ENCODE assay signal across 17 cellular contexts in genomic region chr10:99595770-99596465, GRCh38. TPM values are rescaled to one million over a fixed set of nuclear protein-coding genes. Genes with fewer than 3 reads are reported as not detected.
DNase-seq lines count a peak whose midpoint lies in the region; ATAC-seq, FAIRE-seq and TF ChIP-seq lines count a peak whose summit lies in the region.
"Had no signal": no experiment of that assay in that cellular context is flagged by ENCODE, and none has a peak within 500 bp of the region (broad histone marks: within the 10 kb centered on the region; RNA-seq: fewer than 3 reads in every experiment).

No MANE protein-coding gene starts in this region.

- no peak overlapping the region for H3K4ac ChIP-seq in mesenchymal stem cell (ENCODE audit: low read depth in 1 of 2, low read length in 2 of 2)

- no peak overlapping the region for H3K23ac ChIP-seq in mesenchymal stem cell (ENCODE audit: low read length in 2 of 2)

- H2BK5ac ChIP-seq in mesenchymal stem cell (ENCODE audit: low read depth, low read length, poor library complexity, severe bottlenecking) = no peak overlapping the region

- H4K8ac ChIP-seq in mesenchymal stem cell (ENCODE audit: low read length) = no peak overlapping the region

- WGBS in K562 (ENCODE audit: insufficient coverage, low coverage, missing lambda C conversion rate) = 12% methylated on average over 5 of the region's 6 CpGs
- WGBS in mesenchymal stem cell = 67% methylated on average over 3 of the region's 6 CpGs
- WGBS in transverse colon (ENCODE audit: low coverage in 1 of 2), 2 donors = 24 to 64% methylated on average over 2 to 6 of the region's 6 CpGs

- DNase-seq in HT1080 (ENCODE audit: low read depth) (peak; percentile 6), K562 (ENCODE audit: extremely low read depth in 1 of 4, low spot score in 3 of 4) (peak in 1 of 4 experiments; percentile 10), mesenchymal stem cell (peak; percentile 64), transverse colon (peak; percentile 44), globus pallidus (ENCODE audit: low spot score) (no peak)
- DNase-seq: activated naive CD8-positive, alpha-beta T cell treated with anti-CD3 and anti-CD28 coated beads, Interleukin-2, amount 10 ng/mL, durations not matched to agents 7 days and 5 days; cortex of kidney; foreskin melanocyte; left ventricle myocardium inferior; NCI-H1048; NCI-H524 treated with DMSO at 0.1 percent for 48 hours; stimulated activated CD4-positive, alpha-beta T cell treated with anti-CD3 and anti-CD28 coated beads, Interleukin-4, amount 100 ng/mL, for 1 hour had no signal

- H3K79me1 ChIP-seq in mesenchymal stem cell (replicated peaks; ENCODE audit: low read length, poor library complexity, severe bottlenecking) = no peaks in the 10 kb centered on the region

- no peak overlapping the region for H3K27ac ChIP-seq in K562 (ENCODE audit: extremely low read depth, low read depth, low read length)
- no peak overlapping the region for H3K27ac ChIP-seq in mesenchymal stem cell (ENCODE audit: low read length, poor library complexity, severe bottlenecking)
- peak overlapping the region; percentile 63 to 81 (median 70) for H3K27ac ChIP-seq in transverse colon
- H3K27ac ChIP-seq: left ventricle myocardium inferior had no signal

- no peaks in the 10 kb centered on the region for H3K9me1 ChIP-seq in K562 (ENCODE audit: control insufficient read depth, insufficient read depth, low read length)

- no peak for TF ChIP-seq POLR2A in K562 (conservative IDR thresholded peaks at IDR 0.05)
- no peak for TF ChIP-seq POLR2A in transverse colon (IDR thresholded peaks at IDR 0.05)

- no peak for TF ChIP-seq CTCF in K562 (IDR thresholded peaks at IDR 0.05 in 2 of 3, conservative IDR thresholded peaks at IDR 0.05 in 1 of 3; ENCODE audit: insufficient read depth in 2 of 3, low read depth in 1 of 3, low read length in 3 of 3)
- no peak for TF ChIP-seq CTCF in transverse colon (IDR thresholded peaks at IDR 0.05)

- no peaks in the 10 kb centered on the region; a peak in 1 of 5 replicates for H3K4me1 ChIP-seq in K562 (replicated peaks in 1 of 2; ENCODE audit: control insufficient read depth in 2 of 2, insufficient read depth in 2 of 2, low read length in 2 of 2)
- no peaks in the 10 kb centered on the region for H3K4me1 ChIP-seq in mesenchymal stem cell (ENCODE audit: control insufficient read depth, insufficient read depth, low read depth, low read length)
- H3K4me1 ChIP-seq in transverse colon = peaks cover 5 to 40% (median 20%) of the 10 kb centered on the region in 4 donors
- H3K4me1 ChIP-seq: left ventricle myocardium inferior had no signal

- H3K36me3 ChIP-seq in K562 (ENCODE audit: control insufficient read depth, insufficient read depth, low read length) (no peaks in the 10 kb centered on the region), mesenchymal stem cell (ENCODE audit: control insufficient read depth in 1 of 2, insufficient read depth in 2 of 2, low read depth in 1 of 2, low read length in 2 of 2) (no peaks in the 10 kb centered on the region), transverse colon (no peaks in the 10 kb centered on the region)
- H3K36me3 ChIP-seq: left ventricle myocardium inferior had no signal

- H2BK12ac ChIP-seq in mesenchymal stem cell (ENCODE audit: low read length in 2 of 2) = no peak overlapping the region

- H2BK15ac ChIP-seq in mesenchymal stem cell (ENCODE audit: low read depth, poor library complexity, severe bottlenecking) = no peak overlapping the region

- no peak overlapping the region for H3K4me2 ChIP-seq in K562 (ENCODE audit: insufficient read depth, low read length)
- no peak overlapping the region for H3K4me2 ChIP-seq in mesenchymal stem cell (ENCODE audit: low read length, poor library complexity, severe bottlenecking)

- no peaks in the 10 kb centered on the region for H3K9me3 ChIP-seq in K562 (replicated peaks; ENCODE audit: control insufficient read depth, insufficient read depth, low read depth, low read length)
- H3K9me3 ChIP-seq in mesenchymal stem cell (ENCODE audit: control insufficient read depth, low read length) = no peaks in the 10 kb centered on the region
- H3K9me3 ChIP-seq in transverse colon = no peaks in the 10 kb centered on the region
- H3K9me3 ChIP-seq: left ventricle myocardium inferior had no signal

- no peak overlapping the region for H3K9ac ChIP-seq in K562 (ENCODE audit: insufficient read depth in 1 of 2, low read depth in 2 of 2, low read length in 2 of 2)
- no peak overlapping the region for H3K9ac ChIP-seq in mesenchymal stem cell (ENCODE audit: low read length)

- no peak overlapping the region for H3K14ac ChIP-seq in mesenchymal stem cell (ENCODE audit: low read length in 2 of 2)

- in situ Hi-C loops in K562 (cut with MboI) = no loop called here
- in situ Hi-C loops in transverse colon (cut with MboI; ENCODE audit: low pct_ligation_motif_present in 1 of 4, low pct_unique_long_range_greater_than_20kb in 1 of 4, low sequenced_read_pairs in 3 of 4) = no loop called here

- H2AK5ac ChIP-seq in mesenchymal stem cell (ENCODE audit: low read length, severe bottlenecking) = no peak overlapping the region

- H3K79me2 ChIP-seq in K562 (ENCODE audit: control insufficient read depth, insufficient read depth, low read length) = no peaks in the 10 kb centered on the region

- no peak for FAIRE-seq in K562 (lab: Jason Lieb, UNC)
- FAIRE-seq: endothelial cell of umbilical vein, GM12892 had no signal

- peak overlapping the region; percentile 18 to 29 for H3K18ac ChIP-seq in mesenchymal stem cell (ENCODE audit: low read depth in 1 of 2, low read length in 2 of 2)

- no peak overlapping the region for H3K4me3 ChIP-seq in K562
- H3K4me3 ChIP-seq in mesenchymal stem cell (ENCODE audit: insufficient read depth in 1 of 2, low read depth in 1 of 2, low read length in 2 of 2) = no peak overlapping the region
- H3K4me3 ChIP-seq in transverse colon = no peak overlapping the region
- H3K4me3 ChIP-seq: left ventricle myocardium inferior had no signal

- TF ChIP-seq EP300 in K562 (IDR thresholded peaks at IDR 0.05; ENCODE audit: low read length) (no peak), transverse colon (IDR thresholded peaks at IDR 0.05; ENCODE audit: low read depth) (no peak)

- no peaks in the 10 kb centered on the region; the same call in 1 of the 2 replicates for H4K20me1 ChIP-seq in K562 (replicated peaks; ENCODE audit: control insufficient read depth, insufficient read depth, low read length)

- POLR2A ChIA-PET in K562 (lab: Yijun Ruan, JAX) = interaction anchor here (1.2 kb wide), 1 partner anchor 20 kb away, joined by 3 read pairs; no protein-coding TSS in a partner anchor

- intact Hi-C loops in K562 (cut with micrococcal nuclease) (no loop called here), transverse colon (cut with DNase I; ENCODE audit: low total_unique reads) (no loop called here)

- no peak overlapping the region for H2AFZ ChIP-seq in K562 (ENCODE audit: low read depth, low read length)
- no peak overlapping the region for H2AFZ ChIP-seq in mesenchymal stem cell (ENCODE audit: low read depth, low read length)

- CTCF ChIA-PET in K562 (lab: Yijun Ruan, JAX; ENCODE audit: low intra/inter-chr PET ratio) = no interaction called here

- ATAC-seq in K562 (peak; percentile 65), GM19324 (IDR thresholded peaks at IDR 0.05; ENCODE audit: low FRiP score, unreplicated experiment) (no peak), GM18868 (IDR thresholded peaks at IDR 0.05; ENCODE audit: unreplicated experiment) (no peak)
- ATAC-seq: activated T-helper 17 cell treated with anti-CD3 and anti-CD28 coated beads, Interleukin-2, amount 50 U/mL, for 72 hours had no signal

- H3K27me3 ChIP-seq in K562 (ENCODE audit: control insufficient read depth in 2 of 2, insufficient read depth in 2 of 2, low read length in 2 of 2) (peaks cover 2 to 21% of the 10 kb centered on the region in 2 experiments; a peak in 3 of 5 replicates), mesenchymal stem cell (ENCODE audit: control insufficient read depth in 1 of 2, insufficient read depth in 1 of 2, low read length in 2 of 2) (peaks cover 8 to 19% of the 10 kb centered on the region in 2 experiments), transverse colon (no peaks in the 10 kb centered on the region)

- no peak overlapping the region for H4K91ac ChIP-seq in mesenchymal stem cell (ENCODE audit: low read length)

- BruUV-seq in K562 (replicated peaks; lab: Mats Ljungman, UMichigan) = no TSS peak

- no peak for TF ChIP-seq RAD21 in K562 (CRISPR knock-in tag; conservative IDR thresholded peaks at IDR 0.05 in 1 of 2, IDR thresholded peaks at IDR 0.05 in 1 of 2)

- H2BK120ac ChIP-seq in mesenchymal stem cell (ENCODE audit: low read depth, low read length) = no peak overlapping the region

TF ChIP-seq in K562, 482 proteins besides CTCF, POLR2A, EP300 and RAD21 (continues in another document):
- TF ChIP-seq CEBPG (CRISPR knock-in tag; IDR thresholded peaks at IDR 0.05) (no peak), CEBPG (tag; conservative IDR thresholded peaks at IDR 0.05 in 1 of 2, IDR thresholded peaks at IDR 0.05 in 1 of 2) (no peak), MECOM (CRISPR knock-in tag; IDR thresholded peaks at IDR 0.05) (no peak)

RNA-seq across cellular contexts. Expression of gene SLC25A28, which starts 24.3 kb away (rescaled TPM):
- 15.0 and 19.2 TPM in 2 replicates for total RNA-seq in HT1080 (2014; rRNA removed; shearing (Covaris generic))
- 12.1 and 13.1 TPM in 2 replicates for polyA plus RNA-seq in HT1080 (2015; cell fraction: cytosol; rRNA removed)
- polyA plus RNA-seq in HT1080 (2015; cell fraction: nucleus; rRNA removed) = 69.0 and 72.8 TPM in 2 replicates
- total RNA-seq in K562 (2011; cell fraction: chromatin; rRNA removed; ENCODE audit: low replicate concordance) = 53.7 and 100 TPM in 2 replicates
- 70.0 and 70.9 TPM in 2 replicates for total RNA-seq in K562 (2011; cell fraction: nucleolus; rRNA removed)
- 66.4 and 69.9 TPM in 2 replicates for total RNA-seq in K562 (2011; cell fraction: nucleoplasm; rRNA removed)
- total RNA-seq in K562 (2014; rRNA removed) (6.2 and 12.7 TPM in 2 replicates), K562 (2014; rRNA removed; fragmentation: Illumina TruSeq; extraction: Trizol) (13.6 and 15.1 TPM in 2 replicates), K562 (2015; rRNA removed; fragmentation: Illumina TruSeq; extraction: Trizol) (15.3 and 18.8 TPM in 2 replicates), K562 (2021) (18.5 and 20.3 TPM in 2 replicates), transverse colon (10 to 100 TPM; 22.1 to 36.2 (median 30.1) TPM)
- polyA plus RNA-seq in K562 (2011; rRNA removed) (31.5 and 41.3 TPM in 2 replicates), K562 (2014; fragmentation: Illumina TruSeq; extraction: Trizol) (25.9 and 32.3 TPM in 2 replicates), K562 (2014; fragmentation: Nextera tagmentation; extraction: Ambion mirVana) (10 to 100 TPM in 1 of 2 experiments, 1 to 10 TPM in 1; 8.7 to 10.3 TPM), K562 (2014; rRNA removed) (24.4 and 24.7 TPM in 2 replicates)
- polyA plus RNA-seq in K562 (2011; cell fraction: cytosol; rRNA removed) = 18.9 and 28.8 TPM in 2 replicates
- 190 and 236 TPM in 2 replicates for polyA plus RNA-seq in K562 (2011; cell fraction: nucleus; rRNA removed)
- 14.8 and 18.0 TPM in 2 replicates for polyA plus RNA-seq in K562 (2012)
- 13.0 and 14.4 TPM in 2 replicates for polyA minus RNA-seq in K562 (2011; rRNA and poly(A)+ RNA removed)
- polyA minus RNA-seq in K562 (2011; cell fraction: cytosol; rRNA and poly(A)+ RNA removed) = 6.4 and 7.4 TPM in 2 replicates
- polyA minus RNA-seq in K562 (2011; cell fraction: nucleus; rRNA and poly(A)+ RNA removed) = 20.7 and 27.9 TPM in 2 replicates
- 36.1 TPM for polyA plus RNA-seq in mesenchymal stem cell (2013, experiment 1 of 2)
- polyA plus RNA-seq in mesenchymal stem cell (2013, experiment 2 of 2) = 35.3 TPM

Comparison
In these comparisons a context has a peak if more than half of its experiments do, and no peak if none do; other contexts are left out.
1. H3K27ac ChIP-seq: peak in transverse colon (4 of 4); none in K562 (single experiment) and mesenchymal stem cell (single experiment).